11 cellular contexts compared by ENCODE assay signal in the genomic region with DNA sequence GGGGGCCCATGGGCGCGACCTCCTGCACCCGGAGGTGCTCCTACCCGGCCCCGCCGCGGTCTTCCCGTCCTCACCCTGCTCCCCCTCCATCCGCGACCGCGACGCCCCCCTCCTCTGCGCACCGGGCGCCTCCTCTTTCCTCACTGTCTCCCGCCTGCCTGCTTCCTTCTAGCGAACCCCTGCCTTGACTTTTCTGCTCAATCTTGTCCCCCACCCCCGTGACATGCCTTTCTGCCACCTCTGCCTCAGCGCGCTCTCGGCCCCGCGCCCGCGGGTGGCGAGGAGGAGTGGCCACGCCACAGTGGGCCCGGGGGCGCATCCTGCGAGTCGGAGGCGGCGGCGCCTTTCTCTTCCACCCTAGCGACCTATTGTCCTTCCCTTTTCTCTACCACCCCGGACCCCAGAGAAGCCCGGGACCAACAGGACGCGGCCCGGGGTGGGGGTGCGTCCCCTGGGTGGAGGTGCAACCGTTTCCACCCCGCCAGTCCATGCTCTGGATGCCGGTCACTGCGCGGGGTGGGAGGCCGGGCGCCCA. TPM values are rescaled to one million over a fixed set of nuclear protein-coding genes. Genes with fewer than 3 reads are reported as not detected.
A peak's percentile ranks its signal among the peaks of the same experiment; 100 is the strongest.
DNase-seq lines count a peak whose midpoint lies in the region; ATAC-seq, FAIRE-seq and TF ChIP-seq lines count a peak whose summit lies in the region.
"Had no signal": no experiment of that assay in that cellular context is flagged by ENCODE, and none has a peak within 500 bp of the region (broad histone marks: within the 10 kb centered on the region; RNA-seq: fewer than 3 reads in every experiment).

No MANE protein-coding gene starts in this region.

- H3K27me3 ChIP-seq in A673 (replicated peaks; ENCODE audit: insufficient read depth, low read depth, low read length, poor library complexity), result peaks cover 90% of the 10 kb centered on the region

- POLR2A ChIA-PET in A673 (lab: Charles Lee; ENCODE audit: low non-redundant PET), result no interaction called here
- POLR2A ChIA-PET in naive thymus-derived CD8-positive, alpha-beta T cell (lab: Charles Lee), result no interaction called here

- DNase-seq in A673 (ENCODE audit: low spot score) (no peak), NCI-H1092 treated with DMSO at 0.1 percent for 48 hours (lab: John Stamatoyannopoulos, UW) (peak; percentile 69), fibroblast of the aortic adventitia (ENCODE audit: low read depth) (no peak), osteocyte (ENCODE audit: extremely low spot score, unreplicated experiment) (no peak), D721Med (ENCODE audit: insufficient read length, low spot score) (no peak), NCI-H446 treated with DMSO at 0.1 percent for 48 hours (lab: John Stamatoyannopoulos, UW) (no peak)
- no peak for DNase-seq in naive thymus-derived CD8-positive, alpha-beta T cell
- DNase-seq: CD4-positive, alpha-beta T cell; NCI-H1417 treated with DMSO at 0.1 percent for 48 hours had no signal

- no peak for TF ChIP-seq CTCF in A673 (conservative IDR thresholded peaks at IDR 0.05; ENCODE audit: low read depth, low read length)
- TF ChIP-seq CTCF in fibroblast of the aortic adventitia (IDR thresholded peaks at IDR 0.05; ENCODE audit: insufficient read depth, low read length), result no peak
- no peak for TF ChIP-seq CTCF in osteocyte (IDR thresholded peaks at IDR 0.05)
- TF ChIP-seq CTCF in D721Med (IDR thresholded peaks at IDR 0.05; ENCODE audit: insufficient read depth, missing control alignments), result no peak

- CTCF ChIA-PET in A673 (lab: Charles Lee), result no interaction called here

- peak overlapping the region; percentile 16 for H3K27ac ChIP-seq in A673 (ENCODE audit: low read depth, low read length, poor library complexity, severe bottlenecking)

- no peak for ATAC-seq in GM18861 (IDR thresholded peaks at IDR 0.05; ENCODE audit: unreplicated experiment)
- no peak for ATAC-seq in naive thymus-derived CD8-positive, alpha-beta T cell

- H3K27me3 Mint-ChIP-seq in osteocyte (ENCODE audit: unreplicated experiment), result peaks cover 53% of the 10 kb centered on the region
- peaks cover 28 to 50% (median 39%) of the 10 kb centered on the region in 5 donors for H3K27me3 Mint-ChIP-seq in naive thymus-derived CD8-positive, alpha-beta T cell

- H3K4me3 ChIP-seq in A673 (ENCODE audit: low read depth, low read length, poor library complexity, severe bottlenecking), result peak overlapping the region; percentile 41
- H3K4me3 ChIP-seq in fibroblast of the aortic adventitia (ENCODE audit: low read depth, low read length), result peak overlapping the region; percentile 75

- H3K36me3 ChIP-seq in A673 (ENCODE audit: insufficient read depth, low read length, poor library complexity, severe bottlenecking), result no peaks in the 10 kb centered on the region

- FAIRE-seq in D721Med (lab: Jason Lieb, UNC), result no peak

- H3K9me3 ChIP-seq in A673 (ENCODE audit: low read depth, low read length, poor library complexity, severe bottlenecking), result no peaks in the 10 kb centered on the region

- BruUV-seq in A673 (replicated peaks; lab: Mats Ljungman, UMichigan), result no TSS peak

- no peaks in the 10 kb centered on the region for H3K4me1 ChIP-seq in A673 (ENCODE audit: insufficient read depth, low read length, poor library complexity, severe bottlenecking)

- H3K4me1 Mint-ChIP-seq in osteocyte (ENCODE audit: unreplicated experiment), result peaks cover 22% of the 10 kb centered on the region
- peaks cover 0 to 12% (median 6%) of the 10 kb centered on the region in 4 donors for H3K4me1 Mint-ChIP-seq in naive thymus-derived CD8-positive, alpha-beta T cell

- intact Hi-C loops in A673 (cut with micrococcal nuclease; ENCODE audit: unreplicated experiment), result no loop called here

- H3K4me3 Mint-ChIP-seq in osteocyte (ENCODE audit: unreplicated experiment), result peak overlapping the region; percentile 75
- no peak overlapping the region for H3K4me3 Mint-ChIP-seq in naive thymus-derived CD8-positive, alpha-beta T cell
- H3K4me3 Mint-ChIP-seq: CD4-positive, alpha-beta T cell; stimulated activated naive CD8-positive, alpha-beta T cell treated with anti-CD3 and anti-CD28 coated beads, Interleukin-15, Interleukin-2, amounts not matched to agents 100 ng/mL and 50 ng/mL, for 24 hours had no signal

- H3K27ac Mint-ChIP-seq in osteocyte (ENCODE audit: unreplicated experiment), result no peak overlapping the region
- H3K27ac Mint-ChIP-seq in naive thymus-derived CD8-positive, alpha-beta T cell, result no peak overlapping the region
- H3K27ac Mint-ChIP-seq: CD4-positive, alpha-beta T cell; stimulated activated naive CD8-positive, alpha-beta T cell treated with anti-CD3 and anti-CD28 coated beads, Interleukin-15, Interleukin-2, amounts not matched to agents 100 ng/mL and 50 ng/mL, for 24 hours had no signal

- no peaks in the 10 kb centered on the region for H3K9me3 Mint-ChIP-seq in osteocyte (ENCODE audit: unreplicated experiment)
- H3K9me3 Mint-ChIP-seq in naive thymus-derived CD8-positive, alpha-beta T cell, result peaks cover 0 to 4% (median 0%) of the 10 kb centered on the region in 9 donors
- H3K9me3 Mint-ChIP-seq: CD4-positive, alpha-beta T cell; stimulated activated naive CD8-positive, alpha-beta T cell treated with anti-CD3 and anti-CD28 coated beads, Interleukin-15, Interleukin-2, amounts not matched to agents 100 ng/mL and 50 ng/mL, for 24 hours had no signal

- H3K36me3 Mint-ChIP-seq in osteocyte (ENCODE audit: unreplicated experiment), result no peaks in the 10 kb centered on the region
- H3K36me3 Mint-ChIP-seq in naive thymus-derived CD8-positive, alpha-beta T cell, result peaks cover 0 to 4% (median 2%) of the 10 kb centered on the region in 3 donors

RNA-seq across cellular contexts. Expression of gene PDE10A, which starts 2.1 kb away (rescaled TPM):
- total RNA-seq in A673 (2021) (2.3 and 2.7 TPM in 2 replicates), fibroblast of the aortic adventitia (ENCODE audit: low replicate concordance) (6.1 and 12.7 TPM in 2 replicates), osteocyte (7.3 and 9.8 TPM in 2 replicates)
- not detected for total RNA-seq in naive thymus-derived CD8-positive, alpha-beta T cell
- not detected for polyA plus RNA-seq in naive thymus-derived CD8-positive, alpha-beta T cell
- total RNA-seq: CD4-positive, alpha-beta T cell had no signal
